ENCODE assay signal across 8 cellular contexts in the genomic region with DNA sequence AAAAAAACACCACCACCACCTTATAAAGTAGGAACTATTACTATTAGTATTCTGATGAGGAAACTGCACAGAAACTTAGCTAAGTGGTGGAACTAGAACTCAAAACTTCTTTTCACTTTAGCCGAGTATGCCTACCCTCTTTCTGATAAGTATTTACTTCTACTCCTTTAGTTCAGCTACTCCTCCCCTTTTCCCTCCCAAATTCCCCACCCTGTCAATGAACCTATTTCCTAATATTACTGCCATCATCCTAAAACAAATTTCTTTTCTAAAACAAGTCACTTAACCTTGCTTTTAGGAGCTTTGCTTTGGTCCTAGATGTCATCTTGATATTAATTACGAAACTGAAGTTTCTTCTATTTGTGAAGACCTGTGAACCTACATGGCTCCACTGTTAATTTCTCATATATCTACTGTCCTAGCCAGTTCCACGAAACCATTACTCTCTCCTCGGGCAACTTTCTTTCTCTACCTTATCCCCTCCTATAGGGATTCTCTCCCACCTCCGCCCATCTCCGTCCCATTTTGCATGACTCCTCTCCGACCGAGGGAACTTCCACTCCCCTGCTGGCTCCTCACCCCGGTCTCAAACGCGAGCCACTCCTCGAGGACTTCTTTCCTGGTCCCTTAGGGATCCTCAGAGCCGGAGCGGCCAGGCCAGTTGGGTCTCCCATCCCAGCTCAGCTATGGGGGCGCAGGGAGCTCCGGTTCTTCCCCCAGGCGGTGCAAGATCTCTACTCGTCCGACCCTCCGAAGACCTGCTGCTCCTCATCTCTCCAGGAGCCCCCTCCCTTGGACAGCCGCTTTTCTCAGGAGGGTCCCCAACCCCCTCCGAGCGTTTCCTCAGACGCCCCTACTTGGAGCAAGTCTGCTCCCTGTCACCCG. TPM values are rescaled to one million over a fixed set of nuclear protein-coding genes. Genes with fewer than 3 reads are reported as not detected.
A peak's percentile ranks its signal among the peaks of the same experiment; 100 is the strongest.
DNase-seq lines count a peak whose midpoint lies in the region; ATAC-seq, FAIRE-seq and TF ChIP-seq lines count a peak whose summit lies in the region.

No MANE protein-coding gene starts in this region.

- no peak for FAIRE-seq in urothelium cell line (lab: Jason Lieb, UNC)

- POLR2A ChIA-PET in Caco-2 (lab: Charles Lee): interaction anchor here (0.6 kb wide), 2 partner anchors 31 to 162 kb away, joined by 4 to 6 read pairs; no protein-coding TSS in a partner anchor

- no peaks in the 10 kb centered on the region for H3K9me3 Mint-ChIP-seq in Caco-2 (ENCODE audit: unreplicated experiment)

- peak overlapping the region; percentile 85 for H3K4me3 Mint-ChIP-seq in Caco-2 (ENCODE audit: unreplicated experiment)

- TF ChIP-seq CTCF in Caco-2 (IDR thresholded peaks at IDR 0.05; ENCODE audit: insufficient read depth in 1 of 2, low read depth in 1 of 2, low read length in 1 of 2, severe bottlenecking in 1 of 2, unreplicated experiment in 1 of 2) (no peak), epithelial cell of proximal tubule (conservative IDR thresholded peaks at IDR 0.05; ENCODE audit: low read depth, low read length) (no peak)

- BruUV-seq in Caco-2 (replicated peaks; lab: Mats Ljungman, UMichigan): no TSS peak

- CTCF ChIA-PET in Caco-2 (lab: Charles Lee): interaction anchor here (0.6 to 3.0 kb wide), 3 partner anchors 31 to 228 kb away, joined by 3 to 19 read pairs (median 5); no protein-coding TSS in a partner anchor

- DNase-seq in Caco-2 (peak; percentile 55 to 60), epithelial cell of proximal tubule (ENCODE audit: low read depth) (no peak), urothelium cell line (ENCODE audit: low spot score) (peak; percentile 56)
- peak; percentile 24 to 35 for DNase-seq in activated CD4-positive, alpha-beta T cell treated with anti-CD3 and anti-CD28 coated beads, Interleukin-2, amount 50 U/mL, for 48 hours
- no peak for DNase-seq in central memory CD4-positive, alpha-beta T cell

- H3K36me3 Mint-ChIP-seq in Caco-2 (ENCODE audit: insufficient read depth, unreplicated experiment): peaks cover 17% of the 10 kb centered on the region

- H3K27ac Mint-ChIP-seq in Caco-2 (ENCODE audit: unreplicated experiment): peak overlapping the region; percentile 78

- no peak for ATAC-seq in GM21423 (IDR thresholded peaks at IDR 0.05; ENCODE audit: unreplicated experiment)

- H3K9ac ChIP-seq in HUES48 (ENCODE audit: low read depth, low read length) (peak overlapping the region; percentile 27), muscle layer of colon (ENCODE audit: low read length) (peak overlapping the region; percentile 67)

- H3K9me3 ChIP-seq in Caco-2 (no peaks in the 10 kb centered on the region), HUES48 (ENCODE audit: control insufficient read depth, insufficient read depth, low read length) (no peaks in the 10 kb centered on the region), muscle layer of colon (ENCODE audit: low read length) (no peaks in the 10 kb centered on the region)

- no peaks in the 10 kb centered on the region for H3K27me3 Mint-ChIP-seq in Caco-2 (ENCODE audit: insufficient read depth, unreplicated experiment)

- peak overlapping the region; percentile 62 for H3K4me3 ChIP-seq in Caco-2 (ENCODE audit: low read depth, low read length)
- peak overlapping the region; percentile 92 for H3K4me3 ChIP-seq in HUES48 (ENCODE audit: low read depth, low read length)
- H3K4me3 ChIP-seq in epithelial cell of proximal tubule (ENCODE audit: low read depth, low read length): peak overlapping the region; percentile 90
- H3K4me3 ChIP-seq in muscle layer of colon (ENCODE audit: low read depth in 1 of 2, low read length in 2 of 2): peak overlapping the region; percentile 87 to 94

- H3K27me3 ChIP-seq in Caco-2 (replicated peaks; ENCODE audit: control insufficient read depth, insufficient read depth, low read length) (no peaks in the 10 kb centered on the region), HUES48 (ENCODE audit: control insufficient read depth, insufficient read depth, low read length) (no peaks in the 10 kb centered on the region), muscle layer of colon (ENCODE audit: control insufficient read depth in 1 of 2, insufficient read depth in 2 of 2, low read length in 2 of 2) (no peaks in the 10 kb centered on the region)

- intact Hi-C loops in Caco-2 (cut with micrococcal nuclease; ENCODE audit: unreplicated experiment): loop anchor here (5.0 to 10.0 kb wide), 2 partner anchors 132 to 160 kb away; no protein-coding TSS in a partner anchor

- H3K4me1 ChIP-seq in Caco-2: peaks cover 18% of the 10 kb centered on the region
- peaks cover 18% of the 10 kb centered on the region; the same call in 1 of the 2 replicates for H3K4me1 ChIP-seq in HUES48 (ENCODE audit: control insufficient read depth, insufficient read depth, low read length)
- peaks cover 44% of the 10 kb centered on the region for H3K4me1 ChIP-seq in muscle layer of colon (ENCODE audit: insufficient read depth, low read length)

- H3K27ac ChIP-seq in HUES48 (ENCODE audit: low read depth, low read length) (peak overlapping the region; percentile 89), muscle layer of colon (ENCODE audit: low read depth, low read length) (peak overlapping the region; percentile 90)

- H3K4me1 Mint-ChIP-seq in Caco-2 (ENCODE audit: low read depth, unreplicated experiment): peaks cover 36% of the 10 kb centered on the region

- H3K36me3 ChIP-seq in Caco-2 (ENCODE audit: control insufficient read depth, insufficient read depth, low read length) (no peaks in the 10 kb centered on the region), HUES48 (ENCODE audit: control insufficient read depth, insufficient read depth, low read length) (no peaks in the 10 kb centered on the region), muscle layer of colon (ENCODE audit: insufficient read depth, low read length) (no peaks in the 10 kb centered on the region)

RNA-seq across cellular contexts. Expression of a gene that starts 1.1 kb away (rescaled TPM):
- total RNA-seq in Caco-2 (2022) (66.2 and 67.6 TPM in 2 replicates), epithelial cell of proximal tubule (22.2 and 23.1 TPM in 2 replicates)

RNA-seq across cellular contexts. Expression of a gene that starts 33.4 kb away (rescaled TPM):
- total RNA-seq in Caco-2 (2022): 16.1 and 16.5 TPM in 2 replicates
- total RNA-seq in epithelial cell of proximal tubule: 19.7 and 32.6 TPM in 2 replicates

Comparison
In these comparisons a context has a peak if more than half of its experiments do, and no peak if none do; other contexts are left out.
1. DNase-seq: peak in Caco-2 (2 of 2), activated CD4-positive, alpha-beta T cell treated with anti-CD3 and anti-CD28 coated beads, Interleukin-2, amount 50 U/mL, for 48 hours (2 of 2) and urothelium cell line (single experiment); none in epithelial cell of proximal tubule (single experiment) and central memory CD4-positive, alpha-beta T cell (single experiment).
2. Peak in every context shown above with its lines, with median percentiles within 50 percentile points of each other: H3K4me3 ChIP-seq.